Comparison of ENCODE assay signal across 1 cellular context in the genomic region with DNA sequence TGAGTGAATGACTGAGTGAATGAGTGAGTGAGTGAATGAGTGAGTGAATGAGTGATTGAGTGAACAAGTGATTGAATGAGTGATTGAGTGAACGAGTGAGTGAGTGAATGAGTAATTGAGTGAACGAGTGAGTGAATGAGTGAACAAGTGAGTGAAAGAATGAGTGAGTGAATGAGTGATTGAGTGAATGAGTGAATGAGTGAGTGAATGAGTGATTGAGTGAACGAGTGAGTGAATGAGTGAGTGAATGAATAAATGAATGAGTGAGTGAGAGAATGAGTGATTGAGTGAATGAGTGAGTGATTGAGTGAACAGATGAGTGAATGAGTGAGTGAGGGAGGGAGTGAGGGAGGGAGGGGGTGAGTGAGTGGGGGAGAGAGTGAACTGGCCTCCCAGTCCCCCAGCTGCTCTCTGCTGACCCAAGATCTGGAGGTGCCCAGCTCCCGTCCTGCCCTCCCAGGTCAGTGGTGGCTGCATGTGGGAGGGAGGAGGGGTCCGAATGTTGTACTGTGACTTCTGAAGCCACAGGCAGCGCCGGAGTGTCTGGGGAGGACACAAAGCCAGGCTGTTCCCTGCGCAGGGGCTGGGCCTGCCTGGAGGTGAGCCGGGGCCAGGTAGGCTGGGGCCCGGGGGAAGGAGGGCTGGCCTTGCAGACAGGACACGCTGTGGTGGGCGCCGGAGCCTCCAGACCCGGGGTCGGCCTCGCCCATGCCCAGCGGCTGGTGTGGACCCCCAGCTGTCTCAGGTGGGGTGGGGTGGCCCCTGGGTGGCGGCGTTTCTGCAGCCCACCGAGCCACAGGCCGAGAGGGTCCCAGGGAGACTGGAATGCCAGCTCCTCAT.
TF ChIP-seq lines count a peak whose summit lies in the region.

No MANE protein-coding gene starts in this region.

TF ChIP-seq in HepG2, 621 proteins besides CTCF, POLR2A, EP300 and RAD21 (continued from another document and continues in another):
- TF ChIP-seq, protein P1, sequence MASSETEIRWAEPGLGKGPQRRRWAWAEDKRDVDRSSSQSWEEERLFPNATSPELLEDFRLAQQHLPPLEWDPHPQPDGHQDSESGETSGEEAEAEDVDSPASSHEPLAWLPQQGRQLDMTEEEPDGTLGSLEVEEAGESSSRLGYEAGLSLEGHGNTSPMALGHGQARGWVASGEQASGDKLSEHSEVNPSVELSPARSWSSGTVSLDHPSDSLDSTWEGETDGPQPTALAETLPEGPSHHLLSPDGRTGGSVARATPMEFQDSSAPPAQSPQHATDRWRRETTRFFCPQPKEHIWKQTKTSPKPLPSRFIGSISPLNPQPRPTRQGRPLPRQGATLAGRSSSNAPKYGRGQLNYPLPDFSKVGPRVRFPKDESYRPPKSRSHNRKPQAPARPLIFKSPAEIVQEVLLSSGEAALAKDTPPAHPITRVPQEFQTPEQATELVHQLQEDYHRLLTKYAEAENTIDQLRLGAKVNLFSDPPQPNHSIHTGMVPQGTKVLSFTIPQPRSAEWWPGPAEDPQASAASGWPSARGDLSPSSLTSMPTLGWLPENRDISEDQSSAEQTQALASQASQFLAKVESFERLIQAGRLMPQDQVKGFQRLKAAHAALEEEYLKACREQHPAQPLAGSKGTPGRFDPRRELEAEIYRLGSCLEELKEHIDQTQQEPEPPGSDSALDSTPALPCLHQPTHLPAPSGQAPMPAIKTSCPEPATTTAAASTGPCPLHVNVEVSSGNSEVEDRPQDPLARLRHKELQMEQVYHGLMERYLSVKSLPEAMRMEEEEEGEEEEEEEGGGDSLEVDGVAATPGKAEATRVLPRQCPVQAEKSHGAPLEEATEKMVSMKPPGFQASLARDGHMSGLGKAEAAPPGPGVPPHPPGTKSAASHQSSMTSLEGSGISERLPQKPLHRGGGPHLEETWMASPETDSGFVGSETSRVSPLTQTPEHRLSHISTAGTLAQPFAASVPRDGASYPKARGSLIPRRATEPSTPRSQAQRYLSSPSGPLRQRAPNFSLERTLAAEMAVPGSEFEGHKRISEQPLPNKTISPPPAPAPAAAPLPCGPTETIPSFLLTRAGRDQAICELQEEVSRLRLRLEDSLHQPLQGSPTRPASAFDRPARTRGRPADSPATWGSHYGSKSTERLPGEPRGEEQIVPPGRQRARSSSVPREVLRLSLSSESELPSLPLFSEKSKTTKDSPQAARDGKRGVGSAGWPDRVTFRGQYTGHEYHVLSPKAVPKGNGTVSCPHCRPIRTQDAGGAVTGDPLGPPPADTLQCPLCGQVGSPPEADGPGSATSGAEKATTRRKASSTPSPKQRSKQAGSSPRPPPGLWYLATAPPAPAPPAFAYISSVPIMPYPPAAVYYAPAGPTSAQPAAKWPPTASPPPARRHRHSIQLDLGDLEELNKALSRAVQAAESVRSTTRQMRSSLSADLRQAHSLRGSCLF (CRISPR knock-in tag; IDR thresholded peaks at IDR 0.05; ENCODE audit: borderline replicate concordance): no peak
- TF ChIP-seq THAP11 (CRISPR knock-in tag; IDR thresholded peaks at IDR 0.05): peak; percentile 41; the same call in 1 of the 2 replicates
- TF ChIP-seq XRCC5 (optimal IDR thresholded peaks at IDR 0.05; ENCODE audit: low read length): peak; percentile 76
- TF ChIP-seq, protein P2, sequence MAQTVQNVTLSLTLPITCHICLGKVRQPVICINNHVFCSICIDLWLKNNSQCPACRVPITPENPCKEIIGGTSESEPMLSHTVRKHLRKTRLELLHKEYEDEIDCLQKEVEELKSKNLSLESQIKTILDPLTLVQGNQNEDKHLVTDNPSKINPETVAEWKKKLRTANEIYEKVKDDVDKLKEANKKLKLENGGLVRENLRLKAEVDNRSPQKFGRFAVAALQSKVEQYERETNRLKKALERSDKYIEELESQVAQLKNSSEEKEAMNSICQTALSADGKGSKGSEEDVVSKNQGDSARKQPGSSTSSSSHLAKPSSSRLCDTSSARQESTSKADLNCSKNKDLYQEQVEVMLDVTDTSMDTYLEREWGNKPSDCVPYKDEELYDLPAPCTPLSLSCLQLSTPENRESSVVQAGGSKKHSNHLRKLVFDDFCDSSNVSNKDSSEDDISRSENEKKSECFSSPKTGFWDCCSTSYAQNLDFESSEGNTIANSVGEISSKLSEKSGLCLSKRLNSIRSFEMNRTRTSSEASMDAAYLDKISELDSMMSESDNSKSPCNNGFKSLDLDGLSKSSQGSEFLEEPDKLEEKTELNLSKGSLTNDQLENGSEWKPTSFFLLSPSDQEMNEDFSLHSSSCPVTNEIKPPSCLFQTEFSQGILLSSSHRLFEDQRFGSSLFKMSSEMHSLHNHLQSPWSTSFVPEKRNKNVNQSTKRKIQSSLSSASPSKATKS (CRISPR knock-in tag; IDR thresholded peaks at IDR 0.05): no peak
- peak; percentile 96 for TF ChIP-seq ZFX (CRISPR knock-in tag; IDR thresholded peaks at IDR 0.05; ENCODE audit: low read depth)
- peak; percentile 51 for TF ChIP-seq HNRNPLL (IDR thresholded peaks at IDR 0.05; ENCODE audit: low read depth, low read length, poor library complexity, severe bottlenecking)
- TF ChIP-seq ZNF10 (CRISPR knock-in tag; IDR thresholded peaks at IDR 0.05; ENCODE audit: borderline replicate concordance, low read depth): no peak
- TF ChIP-seq, protein P3, sequence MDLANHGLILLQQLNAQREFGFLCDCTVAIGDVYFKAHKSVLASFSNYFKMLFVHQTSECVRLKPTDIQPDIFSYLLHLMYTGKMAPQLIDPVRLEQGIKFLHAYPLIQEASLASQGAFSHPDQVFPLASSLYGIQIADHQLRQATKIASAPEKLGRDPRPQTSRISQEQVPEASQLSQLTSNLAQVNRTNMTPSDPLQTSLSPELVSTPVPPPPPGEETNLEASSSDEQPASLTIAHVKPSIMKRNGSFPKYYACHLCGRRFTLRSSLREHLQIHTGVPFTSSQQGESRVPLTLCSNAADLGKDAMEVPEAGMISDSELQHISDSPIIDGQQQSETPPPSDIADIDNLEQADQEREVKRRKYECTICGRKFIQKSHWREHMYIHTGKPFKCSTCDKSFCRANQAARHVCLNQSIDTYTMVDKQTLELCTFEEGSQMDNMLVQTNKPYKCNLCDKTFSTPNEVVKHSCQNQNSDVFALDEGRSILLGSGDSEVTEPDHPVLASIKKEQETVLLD (CRISPR knock-in tag; IDR thresholded peaks at IDR 0.05; ENCODE audit: low read depth): 0 out of 2 replicates have a peak, but pooled peaks have one; percentile 25
- TF ChIP-seq, protein P4, sequence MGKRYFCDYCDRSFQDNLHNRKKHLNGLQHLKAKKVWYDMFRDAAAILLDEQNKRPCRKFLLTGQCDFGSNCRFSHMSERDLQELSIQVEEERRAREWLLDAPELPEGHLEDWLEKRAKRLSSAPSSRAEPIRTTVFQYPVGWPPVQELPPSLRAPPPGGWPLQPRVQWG (CRISPR knock-in tag; IDR thresholded peaks at IDR 0.05; ENCODE audit: borderline replicate concordance, low read depth): no peak
- no peak for TF ChIP-seq ZNF468 (CRISPR knock-in tag; IDR thresholded peaks at IDR 0.05)
- peak; percentile 73; the same call in 1 of the 2 replicates for TF ChIP-seq ZSCAN9 (CRISPR knock-in tag; IDR thresholded peaks at IDR 0.05; ENCODE audit: borderline replicate concordance)
- TF ChIP-seq, protein P5, sequence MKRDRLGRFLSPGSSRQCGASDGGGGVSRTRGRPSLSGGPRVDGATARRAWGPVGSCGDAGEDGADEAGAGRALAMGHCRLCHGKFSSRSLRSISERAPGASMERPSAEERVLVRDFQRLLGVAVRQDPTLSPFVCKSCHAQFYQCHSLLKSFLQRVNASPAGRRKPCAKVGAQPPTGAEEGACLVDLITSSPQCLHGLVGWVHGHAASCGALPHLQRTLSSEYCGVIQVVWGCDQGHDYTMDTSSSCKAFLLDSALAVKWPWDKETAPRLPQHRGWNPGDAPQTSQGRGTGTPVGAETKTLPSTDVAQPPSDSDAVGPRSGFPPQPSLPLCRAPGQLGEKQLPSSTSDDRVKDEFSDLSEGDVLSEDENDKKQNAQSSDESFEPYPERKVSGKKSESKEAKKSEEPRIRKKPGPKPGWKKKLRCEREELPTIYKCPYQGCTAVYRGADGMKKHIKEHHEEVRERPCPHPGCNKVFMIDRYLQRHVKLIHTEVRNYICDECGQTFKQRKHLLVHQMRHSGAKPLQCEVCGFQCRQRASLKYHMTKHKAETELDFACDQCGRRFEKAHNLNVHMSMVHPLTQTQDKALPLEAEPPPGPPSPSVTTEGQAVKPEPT (CRISPR knock-in tag; IDR thresholded peaks at IDR 0.05; ENCODE audit: low read depth): peak; percentile 57; the same call in 1 of the 2 replicates
- no peak for TF ChIP-seq ZNF879 (CRISPR knock-in tag; IDR thresholded peaks at IDR 0.05)
- TF ChIP-seq, protein P6, sequence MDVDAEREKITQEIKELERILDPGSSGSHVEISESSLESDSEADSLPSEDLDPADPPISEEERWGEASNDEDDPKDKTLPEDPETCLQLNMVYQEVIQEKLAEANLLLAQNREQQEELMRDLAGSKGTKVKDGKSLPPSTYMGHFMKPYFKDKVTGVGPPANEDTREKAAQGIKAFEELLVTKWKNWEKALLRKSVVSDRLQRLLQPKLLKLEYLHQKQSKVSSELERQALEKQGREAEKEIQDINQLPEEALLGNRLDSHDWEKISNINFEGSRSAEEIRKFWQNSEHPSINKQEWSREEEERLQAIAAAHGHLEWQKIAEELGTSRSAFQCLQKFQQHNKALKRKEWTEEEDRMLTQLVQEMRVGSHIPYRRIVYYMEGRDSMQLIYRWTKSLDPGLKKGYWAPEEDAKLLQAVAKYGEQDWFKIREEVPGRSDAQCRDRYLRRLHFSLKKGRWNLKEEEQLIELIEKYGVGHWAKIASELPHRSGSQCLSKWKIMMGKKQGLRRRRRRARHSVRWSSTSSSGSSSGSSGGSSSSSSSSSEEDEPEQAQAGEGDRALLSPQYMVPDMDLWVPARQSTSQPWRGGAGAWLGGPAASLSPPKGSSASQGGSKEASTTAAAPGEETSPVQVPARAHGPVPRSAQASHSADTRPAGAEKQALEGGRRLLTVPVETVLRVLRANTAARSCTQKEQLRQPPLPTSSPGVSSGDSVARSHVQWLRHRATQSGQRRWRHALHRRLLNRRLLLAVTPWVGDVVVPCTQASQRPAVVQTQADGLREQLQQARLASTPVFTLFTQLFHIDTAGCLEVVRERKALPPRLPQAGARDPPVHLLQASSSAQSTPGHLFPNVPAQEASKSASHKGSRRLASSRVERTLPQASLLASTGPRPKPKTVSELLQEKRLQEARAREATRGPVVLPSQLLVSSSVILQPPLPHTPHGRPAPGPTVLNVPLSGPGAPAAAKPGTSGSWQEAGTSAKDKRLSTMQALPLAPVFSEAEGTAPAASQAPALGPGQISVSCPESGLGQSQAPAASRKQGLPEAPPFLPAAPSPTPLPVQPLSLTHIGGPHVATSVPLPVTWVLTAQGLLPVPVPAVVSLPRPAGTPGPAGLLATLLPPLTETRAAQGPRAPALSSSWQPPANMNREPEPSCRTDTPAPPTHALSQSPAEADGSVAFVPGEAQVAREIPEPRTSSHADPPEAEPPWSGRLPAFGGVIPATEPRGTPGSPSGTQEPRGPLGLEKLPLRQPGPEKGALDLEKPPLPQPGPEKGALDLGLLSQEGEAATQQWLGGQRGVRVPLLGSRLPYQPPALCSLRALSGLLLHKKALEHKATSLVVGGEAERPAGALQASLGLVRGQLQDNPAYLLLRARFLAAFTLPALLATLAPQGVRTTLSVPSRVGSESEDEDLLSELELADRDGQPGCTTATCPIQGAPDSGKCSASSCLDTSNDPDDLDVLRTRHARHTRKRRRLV (CRISPR knock-in tag; IDR thresholded peaks at IDR 0.05): no peak
- TF ChIP-seq SRF (IDR thresholded peaks at IDR 0.05; ENCODE audit: low read depth, low read length): no peak
- TF ChIP-seq, protein P7, sequence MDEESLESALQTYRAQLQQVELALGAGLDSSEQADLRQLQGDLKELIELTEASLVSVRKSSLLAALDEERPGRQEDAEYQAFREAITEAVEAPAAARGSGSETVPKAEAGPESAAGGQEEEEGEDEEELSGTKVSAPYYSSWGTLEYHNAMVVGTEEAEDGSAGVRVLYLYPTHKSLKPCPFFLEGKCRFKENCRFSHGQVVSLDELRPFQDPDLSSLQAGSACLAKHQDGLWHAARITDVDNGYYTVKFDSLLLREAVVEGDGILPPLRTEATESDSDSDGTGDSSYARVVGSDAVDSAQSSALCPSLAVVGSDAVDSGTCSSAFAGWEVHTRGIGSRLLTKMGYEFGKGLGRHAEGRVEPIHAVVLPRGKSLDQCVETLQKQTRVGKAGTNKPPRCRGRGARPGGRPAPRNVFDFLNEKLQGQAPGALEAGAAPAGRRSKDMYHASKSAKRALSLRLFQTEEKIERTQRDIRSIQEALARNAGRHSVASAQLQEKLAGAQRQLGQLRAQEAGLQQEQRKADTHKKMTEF (CRISPR knock-in tag; IDR thresholded peaks at IDR 0.05): peak; percentile 31; the same call in 1 of the 2 replicates
- TF ChIP-seq ZFY (CRISPR knock-in tag; IDR thresholded peaks at IDR 0.05): peak; percentile 85
- TF ChIP-seq GPN1 (CRISPR knock-in tag; IDR thresholded peaks at IDR 0.05; ENCODE audit: borderline replicate concordance): no peak
